26 cellular contexts compared by ENCODE assay signal in the genomic region with DNA sequence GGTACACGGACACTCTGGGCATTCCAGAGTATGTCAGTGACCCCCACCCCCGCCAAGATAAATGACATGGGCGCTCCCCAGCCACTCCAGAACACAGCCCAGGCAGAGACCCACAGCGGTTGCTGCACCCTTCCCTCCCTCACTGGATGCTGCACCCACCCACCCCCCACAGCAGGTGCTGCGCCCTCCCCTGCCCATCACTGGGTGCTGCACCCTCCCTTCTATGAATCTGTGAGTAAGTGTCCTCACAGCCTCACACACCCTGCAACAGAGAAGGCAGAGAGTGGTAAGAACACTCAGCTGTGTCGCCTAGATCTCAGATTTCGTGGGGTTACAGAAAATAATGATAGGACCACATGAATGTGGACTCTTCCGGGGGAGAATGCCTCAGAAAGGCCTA.
"Had no signal": no experiment of that assay in that cellular context is flagged by ENCODE, and none has a peak within 500 bp of the region (broad histone marks: within the 10 kb centered on the region; RNA-seq: fewer than 3 reads in every experiment).

No MANE protein-coding gene starts in this region.

- ATAC-seq: activated CD4-positive, CD25-positive, alpha-beta regulatory T cell treated with anti-CD3 and anti-CD28 coated beads, Interleukin-2, amount 50 U/mL, for 24 hours; activated CD8-positive, alpha-beta memory T cell treated with anti-CD3 and anti-CD28 coated beads, Interleukin-2, amount 10 ng/mL, durations not matched to agents 7 days and 5 days; activated naive CD4-positive, alpha-beta T cell treated with anti-CD3 and anti-CD28 coated beads, Interleukin-2, amount 50 U/mL, for 72 hours; activated naive CD8-positive, alpha-beta T cell treated with anti-CD3 and anti-CD28 coated beads, Interleukin-2, amount 50 U/mL, for 24 hours; body of pancreas; K562 had no signal

- H3K27me3 ChIP-seq: ascending aorta, body of pancreas had no signal

- H3K4me2 ChIP-seq: PC-9 had no signal

- H3K4me1 ChIP-seq: ascending aorta had no signal

- DNase-seq: activated CD4-positive, alpha-beta T cell treated with anti-CD3 and anti-CD28 coated beads, Interleukin-2, amount 10 ng/mL, durations not matched to agents 24 days and 14 days; activated CD4-positive, alpha-beta T cell treated with anti-CD3 and anti-CD28 coated beads, Interleukin-2, amount 50 U/mL, for 48 hours; activated CD8-positive, alpha-beta memory T cell treated with anti-CD3 and anti-CD28 coated beads, Interleukin-2, amount 10 ng/mL, durations not matched to agents 7 days and 5 days; activated effector memory CD4-positive, alpha-beta T cell treated with Interleukin-2 at 50 U/mL for 16 hours; activated naive CD4-positive, alpha-beta T cell treated with Interleukin-2 at 50 U/mL for 16 hours; activated naive CD8-positive, alpha-beta T cell treated with anti-CD3 and anti-CD28 coated beads, Interleukin-2, amount 50 U/mL, for 24 hours; amniotic stem cell; body of pancreas; central memory CD4-positive, alpha-beta T cell; Kasumi-1; NCI-H1048; NCI-H146; NCI-H187 treated with DMSO at 0.1 percent for 48 hours; NCI-H2081 treated with DMSO at 0.1 percent for 48 hours; NCI-H446; PC-9; SIG-M5; SW 1271 had no signal

- H2AFZ ChIP-seq: PC-9 had no signal

- H3K4me3 Mint-ChIP-seq: activated CD4-positive, alpha-beta T cell treated with anti-CD3 and anti-CD28 coated beads, Interleukin-2, amount 10 ng/mL, durations not matched to agents 24 days and 14 days; activated CD8-positive, alpha-beta memory T cell treated with anti-CD3 and anti-CD28 coated beads, Interleukin-2, amount 10 ng/mL, durations not matched to agents 7 days and 5 days; activated naive CD8-positive, alpha-beta T cell treated with anti-CD3 and anti-CD28 coated beads, Interleukin-2, amount 50 U/mL, for 24 hours; activated T-cell treated with anti-CD3 and anti-CD28 coated beads, Interleukin-2, amount 50 U/mL, for 24 hours; activated T-helper 1 cell treated with anti-CD3 and anti-CD28 coated beads, Interleukin-12 subunit alpha, Interleukin-12 subunit beta, Interleukin-2, Interleukin-4 antibody, amounts not matched to agents 30 ng/mL and 10 ng/mL and 1 ng/mL, durations not matched to agents 14 hours and 24 hours and 36 hours; T-helper 1 cell treated with Interleukin-12 subunit alpha and Interleukin-12 subunit beta and Interleukin-4 antibody, amounts not matched to agents 30 μg/mL and 1 μg/mL, for 36 hours had no signal

- H3K27ac Mint-ChIP-seq: activated CD4-positive, alpha-beta T cell treated with anti-CD3 and anti-CD28 coated beads, Interleukin-2, amount 10 ng/mL, durations not matched to agents 24 days and 14 days; activated CD8-positive, alpha-beta memory T cell treated with anti-CD3 and anti-CD28 coated beads, Interleukin-2, amount 10 ng/mL, durations not matched to agents 7 days and 5 days; activated naive CD8-positive, alpha-beta T cell treated with anti-CD3 and anti-CD28 coated beads, Interleukin-2, amount 50 U/mL, for 24 hours; activated T-cell treated with anti-CD3 and anti-CD28 coated beads, Interleukin-2, amount 50 U/mL, for 24 hours; activated T-helper 1 cell treated with anti-CD3 and anti-CD28 coated beads, Interleukin-12 subunit alpha, Interleukin-12 subunit beta, Interleukin-2, Interleukin-4 antibody, amounts not matched to agents 30 ng/mL and 10 ng/mL and 1 ng/mL, durations not matched to agents 14 hours and 24 hours and 36 hours; T-helper 1 cell treated with Interleukin-12 subunit alpha and Interleukin-12 subunit beta and Interleukin-4 antibody, amounts not matched to agents 30 μg/mL and 1 μg/mL, for 36 hours had no signal

- H3K9me3 Mint-ChIP-seq: activated CD4-positive, alpha-beta T cell treated with anti-CD3 and anti-CD28 coated beads, Interleukin-2, amount 10 ng/mL, durations not matched to agents 24 days and 14 days; activated naive CD8-positive, alpha-beta T cell treated with anti-CD3 and anti-CD28 coated beads, Interleukin-2, amount 50 U/mL, for 24 hours; activated T-cell treated with anti-CD3 and anti-CD28 coated beads, Interleukin-2, amount 50 U/mL, for 24 hours; activated T-helper 1 cell treated with anti-CD3 and anti-CD28 coated beads, Interleukin-12 subunit alpha, Interleukin-12 subunit beta, Interleukin-2, Interleukin-4 antibody, amounts not matched to agents 30 ng/mL and 10 ng/mL and 1 ng/mL, durations not matched to agents 14 hours and 24 hours and 36 hours had no signal

- H3K9me3 ChIP-seq: ascending aorta, body of pancreas had no signal

- H3K27ac ChIP-seq: ascending aorta, body of pancreas, PC-9, SK-N-MC had no signal

- H3K4me3 ChIP-seq: ascending aorta, body of pancreas, K562, PC-9, SK-N-MC had no signal
